In genomic region chr4:41200486-41201017, GRCh38 we compare ENCODE assay signal across 21 cellular contexts. TPM values are rescaled to one million over a fixed set of nuclear protein-coding genes. Genes with fewer than 3 reads are reported as not detected.
DNase-seq lines count a peak whose midpoint lies in the region; ATAC-seq, FAIRE-seq and TF ChIP-seq lines count a peak whose summit lies in the region.
"Had no signal": no experiment of that assay in that cellular context is flagged by ENCODE, and none has a peak within 500 bp of the region (broad histone marks: within the 10 kb centered on the region; RNA-seq: fewer than 3 reads in every experiment).

No MANE protein-coding gene starts in this region.

- TF ChIP-seq POLR2A in GM12892 (IDR thresholded peaks at IDR 0.05; ENCODE audit: low read depth, low read length): no peak

- H3K27ac ChIP-seq in brain microvascular endothelial cell (peak overlapping the region; percentile 15), foreskin keratinocyte (no peak overlapping the region), subcutaneous abdominal adipose tissue (ENCODE audit: low read depth, low read length) (peak overlapping the region; percentile 70)
- H3K27ac ChIP-seq: A549 had no signal

- TF ChIP-seq CTCF in brain microvascular endothelial cell (IDR thresholded peaks at IDR 0.05; ENCODE audit: low read depth, low read length, missing control alignments) (peak; percentile 30), foreskin keratinocyte (conservative IDR thresholded peaks at IDR 0.05) (no peak)

- peak; percentile 62 for FAIRE-seq in GM12892 (lab: Jason Lieb, UNC)
- FAIRE-seq: A549, K562, RCC 7860 had no signal

- no peaks in the 10 kb centered on the region for H3K9me3 ChIP-seq in subcutaneous abdominal adipose tissue (ENCODE audit: control insufficient read depth in 5 of 5, low read length in 5 of 5)
- H3K9me3 ChIP-seq: A549 had no signal

- in situ Hi-C loops in brain microvascular endothelial cell (cut with HindIII; ENCODE audit: low pct_ligation_motif_present, low sequenced_read_pairs): no loop called here

- H3K4me3 ChIP-seq in brain microvascular endothelial cell (ENCODE audit: low read depth, low read length): no peak overlapping the region
- H3K4me3 ChIP-seq in subcutaneous abdominal adipose tissue (ENCODE audit: low read depth in 1 of 5, low read length in 5 of 5): no peak overlapping the region
- H3K4me3 ChIP-seq: A549, K562 had no signal

- no peaks in the 10 kb centered on the region for H3K27me3 ChIP-seq in brain microvascular endothelial cell (replicated peaks)
- no peaks in the 10 kb centered on the region for H3K27me3 ChIP-seq in foreskin keratinocyte
- no peaks in the 10 kb centered on the region for H3K27me3 ChIP-seq in subcutaneous abdominal adipose tissue (ENCODE audit: control insufficient read depth in 5 of 5, insufficient read depth in 4 of 5, low read length in 5 of 5)

- H3K36me3 ChIP-seq in brain microvascular endothelial cell (replicated peaks) (peaks cover 5% of the 10 kb centered on the region), subcutaneous abdominal adipose tissue (ENCODE audit: control insufficient read depth in 5 of 5, insufficient read depth in 5 of 5, low read length in 5 of 5) (no peaks in the 10 kb centered on the region)

- H3K4me1 ChIP-seq in foreskin keratinocyte (peaks cover 43% of the 10 kb centered on the region), subcutaneous abdominal adipose tissue (ENCODE audit: control insufficient read depth in 5 of 5, insufficient read depth in 5 of 5, low read length in 5 of 5) (peaks cover 8 to 75% (median 33%) of the 10 kb centered on the region in 5 donors)

- no peak for DNase-seq in GM12892 (ENCODE audit: insufficient read length)
- DNase-seq in brain microvascular endothelial cell: no peak
- DNase-seq in foreskin keratinocyte: no peak
- no peak for DNase-seq in SIG-M5 (lab: John Stamatoyannopoulos, UW)
- no peak for DNase-seq in stimulated activated CD4-positive, alpha-beta T cell treated with anti-CD3 and anti-CD28 coated beads, Interleukin-4, amount 100 ng/mL, for 4 hours
- DNase-seq: CD4-positive, alpha-beta memory T cell; DMS153; GDM1; GOT3; NCI-H1105 treated with DMSO at 0.1 percent for 48 hours; NCI-H1694; NCI-H2081 treated with DMSO at 0.1 percent for 48 hours; NCI-H510A treated with DMSO at 0.1 percent for 48 hours; NCI-H774; Right ventricle myocardium superior had no signal

- ATAC-seq in foreskin keratinocyte (peak; percentile 14), HG03354 (IDR thresholded peaks at IDR 0.05; ENCODE audit: poor library complexity, severe bottlenecking, unreplicated experiment) (no peak)
- ATAC-seq: A549, HCT116, K562 had no signal

- no peak overlapping the region for H3K9ac ChIP-seq in subcutaneous abdominal adipose tissue (ENCODE audit: low read length in 5 of 5)

RNA-seq across cellular contexts. Expression of gene APBB2, which starts 13.8 kb away (rescaled TPM):
- polyA plus RNA-seq in GM12892 (2012; ENCODE audit: missing spikeins): 12.2 TPM
- total RNA-seq in foreskin keratinocyte: 52.4 and 52.6 TPM in 2 replicates
- polyA plus RNA-seq in foreskin keratinocyte: 11.3 and 12.1 TPM in 2 replicates
- polyA plus RNA-seq: CD4-positive, alpha-beta memory T cell had no signal

RNA-seq across cellular contexts. Expression of gene UCHL1, which starts 56.2 kb away (rescaled TPM):
- polyA plus RNA-seq in GM12892 (2012; ENCODE audit: missing spikeins): 126 TPM
- 5.2 and 7.5 TPM in 2 replicates for total RNA-seq in foreskin keratinocyte
- 5.2 and 7.9 TPM in 2 replicates for polyA plus RNA-seq in foreskin keratinocyte
- polyA plus RNA-seq: CD4-positive, alpha-beta memory T cell; K562 had no signal
